Comparison of ENCODE assay signal across 1 cellular context in genomic region chr6:118263929-118264486, GRCh38.
TF ChIP-seq lines count a peak whose summit lies in the region.

No MANE protein-coding gene starts in this region.

TF ChIP-seq in WTC11, 78 proteins besides CTCF, POLR2A, EP300 and RAD21 (continued from another document):
- TF ChIP-seq PREB (CRISPR knock-in tag; IDR thresholded peaks at IDR 0.05; ENCODE audit: borderline replicate concordance) (no peak), NR2C2 (CRISPR knock-in tag; IDR thresholded peaks at IDR 0.05) (no peak), ERG (CRISPR knock-in tag; IDR thresholded peaks at IDR 0.05) (no peak), ZBTB21 (CRISPR knock-in tag; IDR thresholded peaks at IDR 0.05; ENCODE audit: borderline replicate concordance) (no peak)
